Comparison of ENCODE assay signal across 13 cellular contexts in genomic region chr5:92560698-92561361, GRCh38.
A peak's percentile ranks its signal among the peaks of the same experiment; 100 is the strongest.
DNase-seq lines count a peak whose midpoint lies in the region; ATAC-seq and TF ChIP-seq lines count a peak whose summit lies in the region.
"Had no signal": no experiment of that assay in that cellular context is flagged by ENCODE, and none has a peak within 500 bp of the region (broad histone marks: within the 10 kb centered on the region; RNA-seq: fewer than 3 reads in every experiment).

No MANE protein-coding gene starts in this region.

- ATAC-seq in GM21737 (IDR thresholded peaks at IDR 0.05; ENCODE audit: unreplicated experiment) (no peak), GM18873 (IDR thresholded peaks at IDR 0.05; ENCODE audit: low FRiP score, unreplicated experiment) (no peak)
- ATAC-seq: CD8-positive, alpha-beta T cell had no signal

- no peaks in the 10 kb centered on the region for H3K36me3 ChIP-seq in brain microvascular endothelial cell (replicated peaks)
- H3K36me3 ChIP-seq: spleen had no signal

- peak overlapping the region; percentile 49 for H3K27ac ChIP-seq in brain microvascular endothelial cell
- H3K27ac ChIP-seq: spleen had no signal

- no peak overlapping the region for H3K4me3 ChIP-seq in brain microvascular endothelial cell (ENCODE audit: low read depth, low read length)
- H3K4me3 ChIP-seq: spleen had no signal

- H3K27me3 ChIP-seq in brain microvascular endothelial cell (replicated peaks) = no peaks in the 10 kb centered on the region
- H3K27me3 ChIP-seq: spleen had no signal

- DNase-seq in Caki2 (ENCODE audit: low read depth) = peak; percentile 78
- peak; percentile 81 for DNase-seq in NCI-H1092 treated with DMSO at 0.1 percent for 48 hours (lab: John Stamatoyannopoulos, UW)
- DNase-seq in brain microvascular endothelial cell = peak; percentile 66
- DNase-seq in kidney tubule cell (ENCODE audit: low spot score) = peak; percentile 66
- DNase-seq in OCI-M2 (lab: John Stamatoyannopoulos, UW; ENCODE audit: unreplicated experiment) = no peak
- DNase-seq in DMS114 treated with DMSO at 0.1 percent for 48 hours (lab: John Stamatoyannopoulos, UW; ENCODE audit: unreplicated experiment) = no peak
- DNase-seq: activated T-cell treated with anti-CD3 and anti-CD28 coated beads, Interleukin-2, amount 50 U/mL, for 24 hours; CD8-positive, alpha-beta T cell; central memory CD4-positive, alpha-beta T cell; OCI-M1; spleen had no signal

- in situ Hi-C loops in Caki2 (cut with HindIII; ENCODE audit: low pct_unique_long_range_greater_than_20kb, low sequenced_read_pairs) = no loop called here
- in situ Hi-C loops in brain microvascular endothelial cell (cut with HindIII; ENCODE audit: low pct_ligation_motif_present, low sequenced_read_pairs) = no loop called here

- no peak for TF ChIP-seq CTCF in brain microvascular endothelial cell (IDR thresholded peaks at IDR 0.05; ENCODE audit: low read depth, low read length, missing control alignments)

Comparison
In these comparisons a context has a peak if more than half of its experiments do, and no peak if none do; other contexts are left out.
1. DNase-seq: peak in Caki2 (single experiment), NCI-H1092 treated with DMSO at 0.1 percent for 48 hours (single experiment), brain microvascular endothelial cell (single experiment) and kidney tubule cell (single experiment); none in OCI-M2 (single experiment) and DMS114 treated with DMSO at 0.1 percent for 48 hours (single experiment).